ENCODE assay signal across 2 cellular contexts in the genomic region with DNA sequence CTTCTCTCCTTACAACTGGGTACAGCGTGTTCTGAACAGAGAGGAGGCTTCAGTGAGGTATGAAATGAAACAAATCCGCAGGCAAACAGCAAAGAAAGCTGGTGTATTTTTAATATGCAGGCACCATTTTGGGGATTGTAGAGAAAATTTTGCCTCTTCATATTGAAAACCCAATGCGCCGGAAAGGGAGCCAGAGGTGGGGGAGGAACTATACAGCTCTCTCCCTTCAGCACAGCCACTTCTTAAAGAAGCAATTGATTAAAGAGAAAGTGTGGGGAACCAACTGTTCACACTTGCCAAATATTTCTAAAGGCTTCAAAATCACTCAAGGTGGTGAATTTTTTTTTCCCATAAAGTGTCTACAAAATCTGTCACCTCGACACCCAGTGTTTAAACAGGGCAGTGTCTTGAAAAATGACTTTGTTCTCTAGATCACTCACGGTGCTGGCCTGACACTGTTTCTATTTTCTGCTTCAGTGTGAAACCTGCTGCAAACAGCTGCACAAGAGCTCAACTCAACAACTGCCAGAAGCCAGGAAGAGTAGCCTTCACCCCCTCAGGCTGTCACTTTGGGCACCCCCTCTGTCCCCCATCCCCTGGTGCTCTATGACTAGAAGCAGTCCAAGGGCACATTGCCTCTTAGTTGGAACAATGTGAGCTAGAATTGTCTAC.
A peak's percentile ranks its signal among the peaks of the same experiment; 100 is the strongest.
TF ChIP-seq lines count a peak whose summit lies in the region.

No MANE protein-coding gene starts in this region.

TF ChIP-seq in GM12878, 131 proteins besides CTCF, POLR2A, EP300 and RAD21 (continues in another document):
- TF ChIP-seq BACH1 (IDR thresholded peaks at IDR 0.05; ENCODE audit: borderline replicate concordance), result no peak
- no peak for TF ChIP-seq NFYA (IDR thresholded peaks at IDR 0.05; ENCODE audit: borderline replicate concordance, low read depth, low read length)
- TF ChIP-seq, protein P1, sequence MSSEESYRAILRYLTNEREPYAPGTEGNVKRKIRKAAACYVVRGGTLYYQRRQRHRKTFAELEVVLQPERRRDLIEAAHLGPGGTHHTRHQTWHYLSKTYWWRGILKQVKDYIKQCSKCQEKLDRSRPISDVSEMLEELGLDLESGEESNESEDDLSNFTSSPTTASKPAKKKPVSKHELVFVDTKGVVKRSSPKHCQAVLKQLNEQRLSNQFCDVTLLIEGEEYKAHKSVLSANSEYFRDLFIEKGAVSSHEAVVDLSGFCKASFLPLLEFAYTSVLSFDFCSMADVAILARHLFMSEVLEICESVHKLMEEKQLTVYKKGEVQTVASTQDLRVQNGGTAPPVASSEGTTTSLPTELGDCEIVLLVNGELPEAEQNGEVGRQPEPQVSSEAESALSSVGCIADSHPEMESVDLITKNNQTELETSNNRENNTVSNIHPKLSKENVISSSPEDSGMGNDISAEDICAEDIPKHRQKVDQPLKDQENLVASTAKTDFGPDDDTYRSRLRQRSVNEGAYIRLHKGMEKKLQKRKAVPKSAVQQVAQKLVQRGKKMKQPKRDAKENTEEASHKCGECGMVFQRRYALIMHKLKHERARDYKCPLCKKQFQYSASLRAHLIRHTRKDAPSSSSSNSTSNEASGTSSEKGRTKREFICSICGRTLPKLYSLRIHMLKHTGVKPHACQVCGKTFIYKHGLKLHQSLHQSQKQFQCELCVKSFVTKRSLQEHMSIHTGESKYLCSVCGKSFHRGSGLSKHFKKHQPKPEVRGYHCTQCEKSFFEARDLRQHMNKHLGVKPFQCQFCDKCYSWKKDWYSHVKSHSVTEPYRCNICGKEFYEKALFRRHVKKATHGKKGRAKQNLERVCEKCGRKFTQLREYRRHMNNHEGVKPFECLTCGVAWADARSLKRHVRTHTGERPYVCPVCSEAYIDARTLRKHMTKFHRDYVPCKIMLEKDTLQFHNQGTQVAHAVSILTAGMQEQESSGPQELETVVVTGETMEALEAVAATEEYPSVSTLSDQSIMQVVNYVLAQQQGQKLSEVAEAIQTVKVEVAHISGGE (CRISPR knock-in tag; IDR thresholded peaks at IDR 0.05), result no peak
- TF ChIP-seq, protein P2, sequence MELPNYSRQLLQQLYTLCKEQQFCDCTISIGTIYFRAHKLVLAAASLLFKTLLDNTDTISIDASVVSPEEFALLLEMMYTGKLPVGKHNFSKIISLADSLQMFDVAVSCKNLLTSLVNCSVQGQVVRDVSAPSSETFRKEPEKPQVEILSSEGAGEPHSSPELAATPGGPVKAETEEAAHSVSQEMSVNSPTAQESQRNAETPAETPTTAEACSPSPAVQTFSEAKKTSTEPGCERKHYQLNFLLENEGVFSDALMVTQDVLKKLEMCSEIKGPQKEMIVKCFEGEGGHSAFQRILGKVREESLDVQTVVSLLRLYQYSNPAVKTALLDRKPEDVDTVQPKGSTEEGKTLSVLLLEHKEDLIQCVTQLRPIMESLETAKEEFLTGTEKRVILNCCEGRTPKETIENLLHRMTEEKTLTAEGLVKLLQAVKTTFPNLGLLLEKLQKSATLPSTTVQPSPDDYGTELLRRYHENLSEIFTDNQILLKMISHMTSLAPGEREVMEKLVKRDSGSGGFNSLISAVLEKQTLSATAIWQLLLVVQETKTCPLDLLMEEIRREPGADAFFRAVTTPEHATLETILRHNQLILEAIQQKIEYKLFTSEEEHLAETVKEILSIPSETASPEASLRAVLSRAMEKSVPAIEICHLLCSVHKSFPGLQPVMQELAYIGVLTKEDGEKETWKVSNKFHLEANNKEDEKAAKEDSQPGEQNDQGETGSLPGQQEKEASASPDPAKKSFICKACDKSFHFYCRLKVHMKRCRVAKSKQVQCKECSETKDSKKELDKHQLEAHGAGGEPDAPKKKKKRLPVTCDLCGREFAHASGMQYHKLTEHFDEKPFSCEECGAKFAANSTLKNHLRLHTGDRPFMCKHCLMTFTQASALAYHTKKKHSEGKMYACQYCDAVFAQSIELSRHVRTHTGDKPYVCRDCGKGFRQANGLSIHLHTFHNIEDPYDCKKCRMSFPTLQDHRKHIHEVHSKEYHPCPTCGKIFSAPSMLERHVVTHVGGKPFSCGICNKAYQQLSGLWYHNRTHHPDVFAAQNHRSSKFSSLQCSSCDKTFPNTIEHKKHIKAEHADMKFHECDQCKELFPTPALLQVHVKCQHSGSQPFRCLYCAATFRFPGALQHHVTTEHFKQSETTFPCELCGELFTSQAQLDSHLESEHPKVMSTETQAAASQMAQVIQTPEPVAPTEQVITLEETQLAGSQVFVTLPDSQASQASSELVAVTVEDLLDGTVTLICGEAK (IDR thresholded peaks at IDR 0.05; ENCODE audit: borderline replicate concordance), result no peak
- no peak for TF ChIP-seq SPI1 (IDR thresholded peaks at IDR 0.05; ENCODE audit: borderline replicate concordance, insufficient read depth, low read depth, low read length)
- no peak for TF ChIP-seq ZNF384 (IDR thresholded peaks at IDR 0.05; ENCODE audit: borderline replicate concordance, low read depth, low read length)
- no peak for TF ChIP-seq MXI1 (IDR thresholded peaks at IDR 0.05; ENCODE audit: low read depth, low read length)
- TF ChIP-seq NBN (IDR thresholded peaks at IDR 0.05), result no peak
- TF ChIP-seq ZNF622 (IDR thresholded peaks at IDR 0.05), result no peak
- no peak for TF ChIP-seq SP1 (IDR thresholded peaks at IDR 0.05; ENCODE audit: low read depth, low read length)
- no peak for TF ChIP-seq RAD51 (IDR thresholded peaks at IDR 0.05)
- no peak for TF ChIP-seq FOXK2 (IDR thresholded peaks at IDR 0.05)
- no peak for TF ChIP-seq ETV6 (conservative IDR thresholded peaks at IDR 0.05 in 1 of 2, IDR thresholded peaks at IDR 0.05 in 1 of 2; ENCODE audit: borderline replicate concordance in 1 of 2, low read depth in 1 of 2)
- no peak for TF ChIP-seq HDAC2 (IDR thresholded peaks at IDR 0.05)
- no peak for TF ChIP-seq EZH2 (IDR thresholded peaks at IDR 0.05; ENCODE audit: borderline replicate concordance, control insufficient read depth, low read depth, low read length)
- TF ChIP-seq, protein P3, sequence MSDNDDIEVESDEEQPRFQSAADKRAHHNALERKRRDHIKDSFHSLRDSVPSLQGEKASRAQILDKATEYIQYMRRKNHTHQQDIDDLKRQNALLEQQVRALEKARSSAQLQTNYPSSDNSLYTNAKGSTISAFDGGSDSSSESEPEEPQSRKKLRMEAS (IDR thresholded peaks at IDR 0.05; ENCODE audit: low read depth, low read length), result no peak
- 0 out of 2 replicates have a peak, but pooled peaks have one; percentile 46 for TF ChIP-seq MEF2A (IDR thresholded peaks at IDR 0.05; ENCODE audit: insufficient read depth, low read depth, low read length)
- TF ChIP-seq, protein P4, sequence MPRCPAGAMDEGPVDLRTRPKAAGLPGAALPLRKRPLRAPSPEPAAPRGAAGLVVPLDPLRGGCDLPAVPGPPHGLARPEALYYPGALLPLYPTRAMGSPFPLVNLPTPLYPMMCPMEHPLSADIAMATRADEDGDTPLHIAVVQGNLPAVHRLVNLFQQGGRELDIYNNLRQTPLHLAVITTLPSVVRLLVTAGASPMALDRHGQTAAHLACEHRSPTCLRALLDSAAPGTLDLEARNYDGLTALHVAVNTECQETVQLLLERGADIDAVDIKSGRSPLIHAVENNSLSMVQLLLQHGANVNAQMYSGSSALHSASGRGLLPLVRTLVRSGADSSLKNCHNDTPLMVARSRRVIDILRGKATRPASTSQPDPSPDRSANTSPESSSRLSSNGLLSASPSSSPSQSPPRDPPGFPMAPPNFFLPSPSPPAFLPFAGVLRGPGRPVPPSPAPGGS (IDR thresholded peaks at IDR 0.05; ENCODE audit: borderline replicate concordance, insufficient read depth, low read depth, low read length, poor library complexity, severe bottlenecking), result no peak
- no peak for TF ChIP-seq TARDBP (IDR thresholded peaks at IDR 0.05; ENCODE audit: borderline replicate concordance)
- TF ChIP-seq NR2C2 (IDR thresholded peaks at IDR 0.05; ENCODE audit: borderline replicate concordance, control insufficient read depth, insufficient read length, low read depth), result no peak
- TF ChIP-seq NFIC (IDR thresholded peaks at IDR 0.05; ENCODE audit: low read depth, low read length), result 0 out of 2 replicates have a peak, but pooled peaks have one; percentile 46

TF ChIP-seq in GM23338, 12 proteins besides CTCF, POLR2A, EP300 and RAD21:
- TF ChIP-seq EZH2phosphoT487 (IDR thresholded peaks at IDR 0.05; ENCODE audit: unreplicated experiment), result no peak
- TF ChIP-seq, protein P5, sequence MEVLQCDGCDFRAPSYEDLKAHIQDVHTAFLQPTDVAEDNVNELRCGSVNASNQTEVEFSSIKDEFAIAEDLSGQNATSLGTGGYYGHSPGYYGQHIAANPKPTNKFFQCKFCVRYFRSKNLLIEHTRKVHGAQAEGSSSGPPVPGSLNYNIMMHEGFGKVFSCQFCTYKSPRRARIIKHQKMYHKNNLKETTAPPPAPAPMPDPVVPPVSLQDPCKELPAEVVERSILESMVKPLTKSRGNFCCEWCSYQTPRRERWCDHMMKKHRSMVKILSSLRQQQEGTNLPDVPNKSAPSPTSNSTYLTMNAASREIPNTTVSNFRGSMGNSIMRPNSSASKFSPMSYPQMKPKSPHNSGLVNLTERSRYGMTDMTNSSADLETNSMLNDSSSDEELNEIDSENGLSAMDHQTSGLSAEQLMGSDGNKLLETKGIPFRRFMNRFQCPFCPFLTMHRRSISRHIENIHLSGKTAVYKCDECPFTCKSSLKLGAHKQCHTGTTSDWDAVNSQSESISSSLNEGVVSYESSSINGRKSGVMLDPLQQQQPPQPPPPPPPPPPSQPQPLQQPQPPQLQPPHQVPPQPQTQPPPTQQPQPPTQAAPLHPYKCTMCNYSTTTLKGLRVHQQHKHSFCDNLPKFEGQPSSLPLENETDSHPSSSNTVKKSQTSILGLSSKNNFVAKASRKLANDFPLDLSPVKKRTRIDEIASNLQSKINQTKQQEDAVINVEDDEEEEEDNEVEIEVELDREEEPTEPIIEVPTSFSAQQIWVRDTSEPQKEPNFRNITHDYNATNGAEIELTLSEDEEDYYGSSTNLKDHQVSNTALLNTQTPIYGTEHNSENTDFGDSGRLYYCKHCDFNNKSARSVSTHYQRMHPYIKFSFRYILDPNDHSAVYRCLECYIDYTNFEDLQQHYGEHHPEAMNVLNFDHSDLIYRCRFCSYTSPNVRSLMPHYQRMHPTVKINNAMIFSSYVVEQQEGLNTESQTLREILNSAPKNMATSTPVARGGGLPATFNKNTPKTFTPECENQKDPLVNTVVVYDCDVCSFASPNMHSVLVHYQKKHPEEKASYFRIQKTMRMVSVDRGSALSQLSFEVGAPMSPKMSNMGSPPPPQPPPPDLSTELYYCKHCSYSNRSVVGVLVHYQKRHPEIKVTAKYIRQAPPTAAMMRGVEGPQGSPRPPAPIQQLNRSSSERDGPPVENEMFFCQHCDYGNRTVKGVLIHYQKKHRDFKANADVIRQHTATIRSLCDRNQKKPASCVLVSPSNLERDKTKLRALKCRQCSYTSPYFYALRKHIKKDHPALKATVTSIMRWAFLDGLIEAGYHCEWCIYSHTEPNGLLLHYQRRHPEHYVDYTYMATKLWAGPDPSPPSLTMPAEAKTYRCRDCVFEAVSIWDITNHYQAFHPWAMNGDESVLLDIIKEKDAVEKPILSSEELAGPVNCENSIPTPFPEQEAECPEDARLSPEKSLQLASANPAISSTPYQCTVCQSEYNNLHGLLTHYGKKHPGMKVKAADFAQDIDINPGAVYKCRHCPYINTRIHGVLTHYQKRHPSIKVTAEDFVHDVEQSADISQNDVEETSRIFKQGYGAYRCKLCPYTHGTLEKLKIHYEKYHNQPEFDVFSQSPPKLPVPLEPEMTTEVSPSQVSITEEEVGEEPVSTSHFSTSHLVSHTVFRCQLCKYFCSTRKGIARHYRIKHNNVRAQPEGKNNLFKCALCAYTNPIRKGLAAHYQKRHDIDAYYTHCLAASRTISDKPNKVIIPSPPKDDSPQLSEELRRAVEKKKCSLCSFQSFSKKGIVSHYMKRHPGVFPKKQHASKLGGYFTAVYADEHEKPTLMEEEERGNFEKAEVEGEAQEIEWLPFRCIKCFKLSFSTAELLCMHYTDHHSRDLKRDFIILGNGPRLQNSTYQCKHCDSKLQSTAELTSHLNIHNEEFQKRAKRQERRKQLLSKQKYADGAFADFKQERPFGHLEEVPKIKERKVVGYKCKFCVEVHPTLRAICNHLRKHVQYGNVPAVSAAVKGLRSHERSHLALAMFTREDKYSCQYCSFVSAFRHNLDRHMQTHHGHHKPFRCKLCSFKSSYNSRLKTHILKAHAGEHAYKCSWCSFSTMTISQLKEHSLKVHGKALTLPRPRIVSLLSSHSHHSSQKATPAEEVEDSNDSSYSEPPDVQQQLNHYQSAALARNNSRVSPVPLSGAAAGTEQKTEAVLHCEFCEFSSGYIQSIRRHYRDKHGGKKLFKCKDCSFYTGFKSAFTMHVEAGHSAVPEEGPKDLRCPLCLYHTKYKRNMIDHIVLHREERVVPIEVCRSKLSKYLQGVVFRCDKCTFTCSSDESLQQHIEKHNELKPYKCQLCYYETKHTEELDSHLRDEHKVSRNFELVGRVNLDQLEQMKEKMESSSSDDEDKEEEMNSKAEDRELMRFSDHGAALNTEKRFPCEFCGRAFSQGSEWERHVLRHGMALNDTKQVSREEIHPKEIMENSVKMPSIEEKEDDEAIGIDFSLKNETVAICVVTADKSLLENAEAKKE (CRISPR knock-in tag; IDR thresholded peaks at IDR 0.05), result no peak
- TF ChIP-seq ZNF114 (CRISPR knock-in tag; IDR thresholded peaks at IDR 0.05), result no peak
